In the genomic region with DNA sequence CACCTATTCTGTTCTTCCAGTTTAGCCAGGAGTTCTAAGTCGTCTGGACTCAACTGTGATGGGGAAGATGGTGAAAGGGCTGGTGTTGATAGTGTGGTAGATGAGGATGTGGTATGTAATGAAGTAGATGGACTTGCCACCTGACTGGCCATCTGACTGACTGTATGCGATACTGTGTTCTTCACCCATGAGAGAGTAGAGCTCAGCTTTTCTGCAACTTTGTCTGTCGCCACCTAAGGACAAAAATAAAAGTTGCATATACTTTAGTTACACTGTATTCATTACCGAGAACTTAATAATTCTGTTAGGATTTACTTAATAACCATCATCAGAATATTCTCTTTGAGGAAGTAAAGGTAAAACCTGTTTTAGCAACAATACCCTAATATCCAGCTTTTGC, we compare ENCODE assay signal across 8 cellular contexts. TPM values are rescaled to one million over a fixed set of nuclear protein-coding genes. Genes with fewer than 3 reads are reported as not detected.
DNase-seq lines count a peak whose midpoint lies in the region; ATAC-seq, FAIRE-seq and TF ChIP-seq lines count a peak whose summit lies in the region.

No MANE protein-coding gene starts in this region.

- H3K36me3 ChIP-seq in keratinocyte (ENCODE audit: control insufficient read depth in 2 of 2, extremely low read depth in 1 of 2, insufficient read depth in 2 of 2, low read length in 2 of 2) = peaks cover 0 to 5% of the 10 kb centered on the region in 2 experiments
- no peaks in the 10 kb centered on the region for H3K36me3 ChIP-seq in CD4-positive, alpha-beta memory T cell (ENCODE audit: insufficient read depth, low read length)

- H3K27ac ChIP-seq in keratinocyte (ENCODE audit: control insufficient read depth, insufficient read depth, low read length) (no peak overlapping the region), caudate nucleus (ENCODE audit: low read depth, low read length) (no peak overlapping the region)
- no peak overlapping the region for H3K27ac ChIP-seq in CD4-positive, alpha-beta memory T cell (ENCODE audit: low read depth, low read length)

- no peak for TF ChIP-seq CTCF in GM20000 (IDR thresholded peaks at IDR 0.05; ENCODE audit: extremely low read depth, missing control alignments)
- peak in 1 of 3 experiments; percentile 22 for TF ChIP-seq CTCF in keratinocyte (optimal IDR thresholded peaks at IDR 0.05 in 1 of 3, IDR thresholded peaks at IDR 0.05 in 1 of 3, conservative IDR thresholded peaks at IDR 0.05 in 1 of 3; ENCODE audit: extremely low read depth in 1 of 3, insufficient read depth in 2 of 3, low read length in 3 of 3)

- no peaks in the 10 kb centered on the region for H3K27me3 ChIP-seq in keratinocyte (ENCODE audit: control insufficient read depth, extremely low read depth, insufficient read depth, low read length)
- H3K27me3 ChIP-seq in CD4-positive, alpha-beta memory T cell (ENCODE audit: insufficient read depth, low read length) = no peaks in the 10 kb centered on the region

- intact Hi-C loops in CD4-positive, alpha-beta memory T cell (cut with micrococcal nuclease) = no loop called here

- no peak overlapping the region for H3K4me3 Mint-ChIP-seq in CD4-positive, alpha-beta memory T cell

- ATAC-seq in GM19467 (IDR thresholded peaks at IDR 0.05; ENCODE audit: unreplicated experiment) = no peak

- no peak overlapping the region for H2AFZ ChIP-seq in keratinocyte (ENCODE audit: control insufficient read depth, low read length)

- H3K79me2 ChIP-seq in keratinocyte (ENCODE audit: control insufficient read depth, insufficient read depth, low read length) = peaks cover 49% of the 10 kb centered on the region

- no peaks in the 10 kb centered on the region for H3K9me1 ChIP-seq in keratinocyte (ENCODE audit: control insufficient read depth, extremely low read depth, insufficient read depth, low read length)

- no peak overlapping the region for H3K4me2 ChIP-seq in keratinocyte (ENCODE audit: control insufficient read depth, extremely low read depth, insufficient read depth, low read depth, low read length)

- H3K4me3 ChIP-seq in keratinocyte (ENCODE audit: control insufficient read depth in 2 of 3, extremely low read depth in 1 of 3, insufficient read depth in 2 of 3, low read depth in 1 of 3, low read length in 3 of 3) = no peak overlapping the region
- H3K4me3 ChIP-seq in CD4-positive, alpha-beta memory T cell (ENCODE audit: low read length in 2 of 2) = no peak overlapping the region

- no peaks in the 10 kb centered on the region for H3K4me1 Mint-ChIP-seq in CD4-positive, alpha-beta memory T cell

- CTCF ChIA-PET in CD4-positive, alpha-beta memory T cell (lab: Charles Lee; ENCODE audit: partially characterized antibody) = interaction anchor here (1.7 kb wide), 1 partner anchor 12 kb away, joined by 10 read pairs; no protein-coding TSS in a partner anchor

- POLR2A ChIA-PET in CD4-positive, alpha-beta memory T cell (lab: Charles Lee; ENCODE audit: partially characterized antibody) = no interaction called here

- dilution Hi-C loops in keratinocyte (cut with MboI; ENCODE audit: extremely low pct_ligation_motif_present, low sequenced_read_pairs) = no loop called here

- no peak overlapping the region for H3K9ac ChIP-seq in keratinocyte (ENCODE audit: control insufficient read depth, extremely low read depth, insufficient read depth, low read length)

- H4K20me1 ChIP-seq in keratinocyte (ENCODE audit: control insufficient read depth, extremely low read depth, insufficient read depth, low read length) = no peaks in the 10 kb centered on the region

- H3K9me3 ChIP-seq in keratinocyte (ENCODE audit: control insufficient read depth, low read depth, low read length) = no peaks in the 10 kb centered on the region
- H3K9me3 ChIP-seq in CD4-positive, alpha-beta memory T cell (ENCODE audit: control insufficient read depth in 1 of 2, low read length in 2 of 2) = no peaks in the 10 kb centered on the region

- no peaks in the 10 kb centered on the region for H3K36me3 Mint-ChIP-seq in CD4-positive, alpha-beta memory T cell

- H3K4me1 ChIP-seq in keratinocyte (ENCODE audit: control insufficient read depth, extremely low read depth, insufficient read depth, low read length) = no peaks in the 10 kb centered on the region
- H3K4me1 ChIP-seq in CD4-positive, alpha-beta memory T cell (ENCODE audit: insufficient read depth, low read length) = no peaks in the 10 kb centered on the region

- peaks cover 0 to 2% (median 0%) of the 10 kb centered on the region in 8 donors for H3K9me3 Mint-ChIP-seq in CD4-positive, alpha-beta memory T cell

- H3K27me3 Mint-ChIP-seq in CD4-positive, alpha-beta memory T cell = peaks cover 7 to 9% of the 10 kb centered on the region in 2 donors

- FAIRE-seq in keratinocyte (lab: Jason Lieb, UNC) = peak; percentile 26

- DNase-seq in DMS114 treated with DMSO at 0.1 percent for 48 hours (lab: John Stamatoyannopoulos, UW; ENCODE audit: unreplicated experiment) = peak; percentile 23
- DNase-seq in GM20000 (ENCODE audit: low spot score) = peak; percentile 9
- DNase-seq in SW480 (ENCODE audit: low spot score) = peak; percentile 10
- no peak for DNase-seq in keratinocyte (ENCODE audit: low read depth, low spot score)
- no peak for DNase-seq in CD4-positive, alpha-beta memory T cell
- no peak for DNase-seq in SK-N-DZ (ENCODE audit: low spot score)
- no peak for DNase-seq in caudate nucleus (lab: John Stamatoyannopoulos, UW)

- H3K27ac Mint-ChIP-seq in CD4-positive, alpha-beta memory T cell = no peak overlapping the region

RNA-seq across cellular contexts. Expression of a gene that starts 48.5 kb away (rescaled TPM):
- polyA plus RNA-seq in keratinocyte = 11.2 to 25.4 TPM (median 23.2 TPM) in 3 replicates
- polyA plus RNA-seq in keratinocyte (2011; ENCODE audit: low read depth) = 231 TPM
- 12.5 and 18.7 TPM in 2 replicates for polyA plus RNA-seq in keratinocyte (2011; cell fraction: cytosol; rRNA removed)
- polyA plus RNA-seq in keratinocyte (2011; cell fraction: nucleus; rRNA removed) = 17.6 and 22.9 TPM in 2 replicates
- polyA plus RNA-seq in keratinocyte (2012; ENCODE audit: low replicate concordance) = 8.4 and 23.4 TPM in 2 replicates
- 7.9 to 28.7 TPM (median 10.5 TPM) in 3 replicates for polyA minus RNA-seq in keratinocyte
- polyA minus RNA-seq in keratinocyte (2011; cell fraction: cytosol; rRNA and poly(A)+ RNA removed) = 54.3 TPM
- polyA minus RNA-seq in keratinocyte (2011; cell fraction: nucleus; rRNA and poly(A)+ RNA removed) = 36.1 and 68.0 TPM in 2 replicates
- total RNA-seq in CD4-positive, alpha-beta memory T cell = 1 to 10 TPM in 1 of 2 experiments, under 1 TPM in 1; 0.93 to 1.7 TPM
- polyA plus RNA-seq in CD4-positive, alpha-beta memory T cell = under 1 TPM; 0.16 to 0.21 TPM
- 3.1 and 3.2 TPM in 2 replicates for polyA plus RNA-seq in SK-N-DZ (2014; cell fraction: cytosol; rRNA removed)
- polyA plus RNA-seq in SK-N-DZ (2014; cell fraction: nucleus; rRNA removed) = 2.2 and 2.3 TPM in 2 replicates

Comparison
In these comparisons a context has a peak if more than half of its experiments do, and no peak if none do; other contexts are left out.
1. DNase-seq: peak in DMS114 treated with DMSO at 0.1 percent for 48 hours (single experiment), GM20000 (single experiment) and SW480 (single experiment); none in keratinocyte (single experiment), CD4-positive, alpha-beta memory T cell (0 of 5), SK-N-DZ (single experiment) and caudate nucleus (0 of 61).
2. RNA of a gene that starts 48.5 kb away (polyA plus RNA-seq): 8.4 to 231 TPM in keratinocyte; 0.16 to 0.21 TPM in CD4-positive, alpha-beta memory T cell; every median in the first group is over 4 times any median in the second.